In the genomic region with DNA sequence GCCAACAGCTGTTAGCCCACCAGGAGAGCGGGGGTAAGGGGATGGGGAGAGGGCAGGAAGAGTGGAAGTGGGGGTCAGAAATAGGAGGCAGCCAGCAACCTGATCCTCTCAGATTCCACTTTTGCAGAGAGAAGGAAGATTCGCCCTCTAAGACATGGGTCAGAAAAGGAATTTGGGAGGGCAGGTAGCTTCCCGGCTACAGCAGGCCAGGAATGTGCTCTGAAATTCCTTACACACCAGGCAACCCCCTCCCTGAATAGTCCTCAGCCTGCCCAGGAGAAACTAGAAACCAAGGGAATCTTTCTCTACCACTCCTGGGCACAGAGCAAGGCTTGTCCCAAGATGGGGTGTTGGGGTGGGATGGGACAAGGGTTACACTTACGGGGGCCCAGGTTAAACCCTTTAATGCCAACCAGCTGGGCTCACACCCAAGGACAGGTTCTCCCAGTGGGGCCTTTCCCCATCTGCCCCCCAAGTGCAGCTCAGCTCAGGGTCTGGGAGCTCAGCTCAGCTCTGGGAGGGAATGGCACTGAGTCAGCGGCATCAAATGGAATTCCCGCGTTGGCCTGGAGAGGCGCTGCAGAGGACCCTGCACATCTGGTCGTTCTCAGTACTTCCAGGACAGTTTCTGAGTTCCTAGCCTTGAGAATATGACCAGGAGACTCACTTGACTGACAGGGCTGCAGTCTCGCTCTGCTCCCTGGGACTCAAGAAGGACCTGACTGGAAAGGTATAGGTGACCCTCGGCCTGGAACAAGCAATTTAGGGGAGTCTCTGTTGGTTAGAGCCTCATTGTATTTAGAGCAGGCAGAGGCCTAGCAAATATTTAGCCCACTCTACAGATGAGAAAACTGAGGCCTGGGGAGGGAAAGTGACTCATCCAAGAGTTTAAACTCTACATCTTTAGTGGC, we compare ENCODE assay signal across 9 cellular contexts. TPM values are rescaled to one million over a fixed set of nuclear protein-coding genes. Genes with fewer than 3 reads are reported as not detected.
A peak's percentile ranks its signal among the peaks of the same experiment; 100 is the strongest.
DNase-seq lines count a peak whose midpoint lies in the region; ATAC-seq and TF ChIP-seq lines count a peak whose summit lies in the region.
"Had no signal": no experiment of that assay in that cellular context is flagged by ENCODE, and none has a peak within 500 bp of the region (broad histone marks: within the 10 kb centered on the region; RNA-seq: fewer than 3 reads in every experiment).

No MANE protein-coding gene starts in this region.

- no peaks in the 10 kb centered on the region for H3K4me1 ChIP-seq in left lung

- peaks cover 15% of the 10 kb centered on the region for H3K27me3 Mint-ChIP-seq in nephron (ENCODE audit: low read depth)

- DNase-seq in NCI-H2171 treated with DMSO at 0.1 percent for 48 hours (lab: John Stamatoyannopoulos, UW): peak; percentile 41
- no peak for DNase-seq in coronary artery (ENCODE audit: low spot score)
- no peak for DNase-seq in left lung
- DNase-seq in NCI-H146 (lab: John Stamatoyannopoulos, UW): no peak
- DNase-seq in nucleus accumbens (lab: John Stamatoyannopoulos, UW): no peak

- no peaks in the 10 kb centered on the region for H3K36me3 Mint-ChIP-seq in nephron (ENCODE audit: low read depth)

- no peaks in the 10 kb centered on the region for H3K9me3 ChIP-seq in left lung

- peaks cover 82% of the 10 kb centered on the region for H3K4me1 Mint-ChIP-seq in nephron

- peaks cover 0 to 20% of the 10 kb centered on the region in 2 donors for H3K27me3 ChIP-seq in left lung

- ATAC-seq in left lung: no peak

- peak overlapping the region; percentile 79 to 99 (median 95) for H3K4me3 Mint-ChIP-seq in nephron

- TF ChIP-seq CTCF in 22Rv1 (IDR thresholded peaks at IDR 0.05) (peak; percentile 96), GM12875 (IDR thresholded peaks at IDR 0.05; ENCODE audit: borderline replicate concordance, insufficient read depth, low read depth, low read length) (peak; percentile 87), coronary artery (IDR thresholded peaks at IDR 0.05) (no peak), nephron (IDR thresholded peaks at IDR 0.05; ENCODE audit: unreplicated experiment in 3 of 3) (peak; percentile 68 to 73 (median 71)), left lung (IDR thresholded peaks at IDR 0.05) (peak in 1 of 2 donors; percentile 41)

- no peaks in the 10 kb centered on the region for H3K36me3 ChIP-seq in left lung

- H3K4me3 ChIP-seq in GM12875 (ENCODE audit: low read depth, low read length) (no peak overlapping the region), coronary artery (peak overlapping the region; percentile 14), left lung (no peak overlapping the region)

- H3K27ac ChIP-seq in 22Rv1: no peak overlapping the region
- H3K27ac ChIP-seq in coronary artery: peak overlapping the region in 1 of 2 donors; percentile 28
- no peak overlapping the region for H3K27ac ChIP-seq in left lung
- H3K27ac ChIP-seq: epithelial cell of prostate had no signal

- peak overlapping the region; percentile 90 to 99 (median 98) for H3K27ac Mint-ChIP-seq in nephron

- H3K9me3 Mint-ChIP-seq in nephron: no peaks in the 10 kb centered on the region

- intact Hi-C loops in left lung (cut with DNase I): no loop called here

RNA-seq across cellular contexts. Expression of a gene that starts 0.8 kb away (rescaled TPM):
- 1 to 10 TPM; 5.0 to 6.5 TPM for total RNA-seq in left lung

RNA-seq across cellular contexts. Expression of a gene that starts 22.4 kb away (rescaled TPM):
- 10 to 100 TPM; 20.1 to 37.6 TPM for total RNA-seq in left lung

RNA-seq across cellular contexts. Expression of a gene that starts 44.8 kb away (rescaled TPM):
- total RNA-seq in left lung: under 1 TPM in 1 of 2 donors, not detected in 1; 0.38 TPM
